In the genomic region with DNA sequence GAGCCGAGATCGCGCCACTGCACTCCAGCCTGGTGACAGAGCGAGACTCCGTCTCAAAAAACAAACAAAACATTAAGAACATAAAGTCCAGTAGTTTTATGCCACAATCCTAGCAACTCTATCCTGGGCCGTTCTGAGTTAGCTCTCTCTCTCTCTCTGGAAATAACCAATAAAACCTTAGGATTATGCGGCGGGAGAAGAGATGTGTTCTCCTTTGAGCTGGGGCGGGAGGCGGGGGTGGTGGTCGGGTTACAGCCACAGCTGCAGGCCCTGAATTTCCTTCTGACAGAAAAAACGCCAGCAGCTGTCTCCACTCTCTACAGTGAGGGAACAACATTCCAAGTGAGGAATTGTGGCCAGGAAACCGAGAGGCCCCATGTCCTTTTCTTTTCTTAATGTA, we compare ENCODE assay signal across 10 cellular contexts. TPM values are rescaled to one million over a fixed set of nuclear protein-coding genes. Genes with fewer than 3 reads are reported as not detected.
DNase-seq lines count a peak whose midpoint lies in the region; ATAC-seq, FAIRE-seq and TF ChIP-seq lines count a peak whose summit lies in the region.
"Had no signal": no experiment of that assay in that cellular context is flagged by ENCODE, and none has a peak within 500 bp of the region (broad histone marks: within the 10 kb centered on the region; RNA-seq: fewer than 3 reads in every experiment).

No MANE protein-coding gene starts in this region.

- no peak for FAIRE-seq in astrocyte (lab: Jason Lieb, UNC)
- FAIRE-seq: H54 had no signal

- H3K36me3 ChIP-seq in HEK293 (ENCODE audit: control insufficient read depth in 2 of 2, insufficient read depth in 1 of 2, low read length in 2 of 2) (no peaks in the 10 kb centered on the region; a peak in 1 of 3 replicates), astrocyte (ENCODE audit: insufficient read depth, low read length) (no peaks in the 10 kb centered on the region), gastrocnemius medialis (no peaks in the 10 kb centered on the region)

- no peaks in the 10 kb centered on the region for H3K27me3 Mint-ChIP-seq in astrocyte (ENCODE audit: low read depth, unreplicated experiment)
- H3K27me3 Mint-ChIP-seq in activated naive CD8-positive, alpha-beta T cell treated with anti-CD3 and anti-CD28 coated beads, Interleukin-2, amount 50 U/mL, for 24 hours: peaks cover 36% of the 10 kb centered on the region

- peak overlapping the region; percentile 34 for H3K4me2 ChIP-seq in astrocyte (ENCODE audit: low read length)

- H2AFZ ChIP-seq in astrocyte (ENCODE audit: low read depth, low read length): no peak overlapping the region

- no peaks in the 10 kb centered on the region for H3K79me2 ChIP-seq in astrocyte (ENCODE audit: insufficient read depth, low read length)

- CTCF ChIA-PET in HEK293 (lab: Yijun Ruan, JAX): interaction anchor here (6.7 kb wide), 2 partner anchors 80 to 85 kb away, joined by 46 to 51 read pairs; no protein-coding TSS in a partner anchor

- no peak for TF ChIP-seq POLR2A in gastrocnemius medialis (IDR thresholded peaks at IDR 0.05)

- peak; percentile 86 for ATAC-seq in left ventricle myocardium superior
- ATAC-seq in gastrocnemius medialis: peak; percentile 52 to 56
- ATAC-seq in HG03565 (IDR thresholded peaks at IDR 0.05; ENCODE audit: unreplicated experiment): no peak
- ATAC-seq in GM21526 (IDR thresholded peaks at IDR 0.05; ENCODE audit: low FRiP score, unreplicated experiment): no peak
- no peak for ATAC-seq in HG03520 (IDR thresholded peaks at IDR 0.05; ENCODE audit: unreplicated experiment)
- no peak for ATAC-seq in activated naive CD8-positive, alpha-beta T cell treated with anti-CD3 and anti-CD28 coated beads, Interleukin-2, amount 50 U/mL, for 24 hours

- intact Hi-C loops in left ventricle myocardium superior (cut with micrococcal nuclease): no loop called here
- intact Hi-C loops in gastrocnemius medialis (cut with DNase I; ENCODE audit: low total_unique reads): no loop called here

- H3K4me1 ChIP-seq in HEK293 (ENCODE audit: control insufficient read depth, insufficient read depth, low read length) (peaks cover 6% of the 10 kb centered on the region), astrocyte (ENCODE audit: insufficient read depth, low read length) (peaks cover 24% of the 10 kb centered on the region), gastrocnemius medialis (no peaks in the 10 kb centered on the region)

- H4K20me1 ChIP-seq in astrocyte (ENCODE audit: insufficient read depth, low read length): no peaks in the 10 kb centered on the region

- no peaks in the 10 kb centered on the region for H3K9me3 ChIP-seq in HEK293 (ENCODE audit: control insufficient read depth, insufficient read depth, low read depth, low read length)
- no peaks in the 10 kb centered on the region for H3K9me3 ChIP-seq in astrocyte (ENCODE audit: insufficient read depth, low read depth, low read length)
- no peaks in the 10 kb centered on the region for H3K9me3 ChIP-seq in gastrocnemius medialis

- H3K27me3 ChIP-seq in astrocyte (ENCODE audit: insufficient read depth, low read length) (no peaks in the 10 kb centered on the region), gastrocnemius medialis (peaks cover 15 to 17% (median 16%) of the 10 kb centered on the region in 3 donors)

- peak overlapping the region; percentile 98 for H3K27ac Mint-ChIP-seq in astrocyte (ENCODE audit: unreplicated experiment)
- H3K27ac Mint-ChIP-seq in activated naive CD8-positive, alpha-beta T cell treated with anti-CD3 and anti-CD28 coated beads, Interleukin-2, amount 50 U/mL, for 24 hours: no peak overlapping the region

- no peak for TF ChIP-seq CTCF in HEK293 (tag by site-specific recombination; IDR thresholded peaks at IDR 0.05)
- no peak for TF ChIP-seq CTCF in astrocyte (IDR thresholded peaks at IDR 0.05; ENCODE audit: insufficient read depth, low read depth, low read length)
- no peak for TF ChIP-seq CTCF in gastrocnemius medialis (IDR thresholded peaks at IDR 0.05 in 4 of 5, conservative IDR thresholded peaks at IDR 0.05 in 1 of 5)

- in situ Hi-C loops in gastrocnemius medialis (cut with MboI; ENCODE audit: low sequenced_read_pairs in 4 of 4): loop anchor here in 3 of 4 donors (10.0 to 25.0 kb wide), 3 partner anchors 76 to 196 kb away; a partner anchor contains a TSS

- H3K9me3 Mint-ChIP-seq in astrocyte (ENCODE audit: unreplicated experiment): no peaks in the 10 kb centered on the region
- no peaks in the 10 kb centered on the region for H3K9me3 Mint-ChIP-seq in activated naive CD8-positive, alpha-beta T cell treated with anti-CD3 and anti-CD28 coated beads, Interleukin-2, amount 50 U/mL, for 24 hours

- peaks cover 32% of the 10 kb centered on the region for H3K4me1 Mint-ChIP-seq in astrocyte (ENCODE audit: low read depth, unreplicated experiment)
- H3K4me1 Mint-ChIP-seq in activated naive CD8-positive, alpha-beta T cell treated with anti-CD3 and anti-CD28 coated beads, Interleukin-2, amount 50 U/mL, for 24 hours: peaks cover 6% of the 10 kb centered on the region

- H3K27ac ChIP-seq in HEK293 (ENCODE audit: extremely low read depth, low read depth, low read length) (no peak overlapping the region), astrocyte (ENCODE audit: low read depth, low read length) (no peak overlapping the region), gastrocnemius medialis (peak overlapping the region; percentile 37 to 53 (median 46))

- POLR2A ChIA-PET in HEK293 (lab: Yijun Ruan, JAX): interaction anchor here (1.0 kb wide), 1 partner anchor 67 kb away, joined by 4 read pairs; a partner anchor contains a TSS

- H3K4me3 ChIP-seq in HEK293 (ENCODE audit: low read depth, low read length) (no peak overlapping the region), astrocyte (ENCODE audit: insufficient read depth, low read depth, low read length) (no peak overlapping the region), gastrocnemius medialis (no peak overlapping the region)

- no peak overlapping the region for H3K4me3 Mint-ChIP-seq in astrocyte (ENCODE audit: unreplicated experiment)
- no peak overlapping the region for H3K4me3 Mint-ChIP-seq in activated naive CD8-positive, alpha-beta T cell treated with anti-CD3 and anti-CD28 coated beads, Interleukin-2, amount 50 U/mL, for 24 hours

- H3K36me3 Mint-ChIP-seq in astrocyte (ENCODE audit: low read depth, unreplicated experiment): no peaks in the 10 kb centered on the region
- no peaks in the 10 kb centered on the region for H3K36me3 Mint-ChIP-seq in activated naive CD8-positive, alpha-beta T cell treated with anti-CD3 and anti-CD28 coated beads, Interleukin-2, amount 50 U/mL, for 24 hours (ENCODE audit: low read depth)

- DNase-seq in astrocyte (ENCODE audit: low read depth): peak; percentile 73
- DNase-seq in left ventricle myocardium superior: no peak
- no peak for DNase-seq in gastrocnemius medialis
- no peak for DNase-seq in activated naive CD8-positive, alpha-beta T cell treated with anti-CD3 and anti-CD28 coated beads, Interleukin-2, amount 50 U/mL, for 24 hours

- H3K9ac ChIP-seq in astrocyte (ENCODE audit: low read length): peak overlapping the region; percentile 15

TF ChIP-seq in HEK293, 187 proteins besides CTCF, POLR2A, EP300 and RAD21 (continues in another document):
- TF ChIP-seq, protein P1, sequence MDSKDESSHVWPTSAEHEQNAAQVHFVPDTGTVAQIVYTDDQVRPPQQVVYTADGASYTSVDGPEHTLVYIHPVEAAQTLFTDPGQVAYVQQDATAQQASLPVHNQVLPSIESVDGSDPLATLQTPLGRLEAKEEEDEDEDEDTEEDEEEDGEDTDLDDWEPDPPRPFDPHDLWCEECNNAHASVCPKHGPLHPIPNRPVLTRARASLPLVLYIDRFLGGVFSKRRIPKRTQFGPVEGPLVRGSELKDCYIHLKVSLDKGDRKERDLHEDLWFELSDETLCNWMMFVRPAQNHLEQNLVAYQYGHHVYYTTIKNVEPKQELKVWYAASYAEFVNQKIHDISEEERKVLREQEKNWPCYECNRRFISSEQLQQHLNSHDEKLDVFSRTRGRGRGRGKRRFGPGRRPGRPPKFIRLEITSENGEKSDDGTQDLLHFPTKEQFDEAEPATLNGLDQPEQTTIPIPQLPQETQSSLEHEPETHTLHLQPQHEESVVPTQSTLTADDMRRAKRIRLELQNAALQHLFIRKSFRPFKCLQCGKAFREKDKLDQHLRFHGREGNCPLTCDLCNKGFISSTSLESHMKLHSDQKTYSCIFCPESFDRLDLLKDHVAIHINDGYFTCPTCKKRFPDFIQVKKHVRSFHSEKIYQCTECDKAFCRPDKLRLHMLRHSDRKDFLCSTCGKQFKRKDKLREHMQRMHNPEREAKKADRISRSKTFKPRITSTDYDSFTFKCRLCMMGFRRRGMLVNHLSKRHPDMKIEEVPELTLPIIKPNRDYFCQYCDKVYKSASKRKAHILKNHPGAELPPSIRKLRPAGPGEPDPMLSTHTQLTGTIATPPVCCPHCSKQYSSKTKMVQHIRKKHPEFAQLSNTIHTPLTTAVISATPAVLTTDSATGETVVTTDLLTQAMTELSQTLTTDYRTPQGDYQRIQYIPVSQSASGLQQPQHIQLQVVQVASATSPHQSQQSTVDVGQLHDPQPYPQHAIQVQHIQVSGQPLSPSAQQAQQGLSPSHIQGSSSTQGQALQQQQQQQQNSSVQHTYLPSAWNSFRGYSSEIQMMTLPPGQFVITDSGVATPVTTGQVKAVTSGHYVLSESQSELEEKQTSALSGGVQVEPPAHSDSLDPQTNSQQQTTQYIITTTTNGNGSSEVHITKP (tag by site-specific recombination; IDR thresholded peaks at IDR 0.05): no peak
- no peak for TF ChIP-seq ZNF184 (tag by site-specific recombination; IDR thresholded peaks at IDR 0.05)
- TF ChIP-seq, protein P2, sequence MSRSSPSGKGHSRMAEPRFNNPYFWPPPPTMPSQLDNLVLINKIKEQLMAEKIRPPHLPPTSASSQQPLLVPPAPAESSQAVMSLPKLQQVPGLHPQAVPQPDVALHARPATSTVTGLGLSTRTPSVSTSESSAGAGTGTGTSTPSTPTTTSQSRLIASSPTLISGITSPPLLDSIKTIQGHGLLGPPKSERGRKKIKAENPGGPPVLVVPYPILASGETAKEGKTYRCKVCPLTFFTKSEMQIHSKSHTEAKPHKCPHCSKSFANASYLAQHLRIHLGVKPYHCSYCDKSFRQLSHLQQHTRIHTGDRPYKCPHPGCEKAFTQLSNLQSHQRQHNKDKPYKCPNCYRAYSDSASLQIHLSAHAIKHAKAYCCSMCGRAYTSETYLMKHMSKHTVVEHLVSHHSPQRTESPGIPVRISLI (tag by site-specific recombination; IDR thresholded peaks at IDR 0.05): no peak

RNA-seq across cellular contexts. Expression of a gene that starts 9.0 kb away (rescaled TPM):
- total RNA-seq in astrocyte (12.1 and 12.7 TPM in 2 replicates), left ventricle myocardium superior (9.4 TPM), gastrocnemius medialis (under 1 TPM in 3 of 4 donors, not detected in 1; 0.13 to 0.83 (median 0.60) TPM)

RNA-seq across cellular contexts. Expression of a gene that starts 15.3 kb away (rescaled TPM):
- total RNA-seq in astrocyte (1.7 and 1.9 TPM in 2 replicates), left ventricle myocardium superior (0.89 TPM), gastrocnemius medialis (under 1 TPM; 0.07 to 0.18 (median 0.15) TPM)

RNA-seq across cellular contexts. Expression of a gene that starts 51.7 kb away (rescaled TPM):
- total RNA-seq in astrocyte (0.55 and 0.98 TPM in 2 replicates), left ventricle myocardium superior (0.07 TPM), gastrocnemius medialis (not detected)
- total RNA-seq: epithelial cell of proximal tubule had no signal

Comparison
In these comparisons a context has a peak if more than half of its experiments do, and no peak if none do; other contexts are left out.
1. H3K27ac ChIP-seq: peak in gastrocnemius medialis (4 of 4); none in HEK293 (single experiment) and astrocyte (single experiment).
2. ATAC-seq: peak in left ventricle myocardium superior (single experiment) and gastrocnemius medialis (2 of 2); none in HG03565 (single experiment), GM21526 (single experiment), HG03520 (single experiment) and activated naive CD8-positive, alpha-beta T cell treated with anti-CD3 and anti-CD28 coated beads, Interleukin-2, amount 50 U/mL, for 24 hours (single experiment).